In the genomic region with DNA sequence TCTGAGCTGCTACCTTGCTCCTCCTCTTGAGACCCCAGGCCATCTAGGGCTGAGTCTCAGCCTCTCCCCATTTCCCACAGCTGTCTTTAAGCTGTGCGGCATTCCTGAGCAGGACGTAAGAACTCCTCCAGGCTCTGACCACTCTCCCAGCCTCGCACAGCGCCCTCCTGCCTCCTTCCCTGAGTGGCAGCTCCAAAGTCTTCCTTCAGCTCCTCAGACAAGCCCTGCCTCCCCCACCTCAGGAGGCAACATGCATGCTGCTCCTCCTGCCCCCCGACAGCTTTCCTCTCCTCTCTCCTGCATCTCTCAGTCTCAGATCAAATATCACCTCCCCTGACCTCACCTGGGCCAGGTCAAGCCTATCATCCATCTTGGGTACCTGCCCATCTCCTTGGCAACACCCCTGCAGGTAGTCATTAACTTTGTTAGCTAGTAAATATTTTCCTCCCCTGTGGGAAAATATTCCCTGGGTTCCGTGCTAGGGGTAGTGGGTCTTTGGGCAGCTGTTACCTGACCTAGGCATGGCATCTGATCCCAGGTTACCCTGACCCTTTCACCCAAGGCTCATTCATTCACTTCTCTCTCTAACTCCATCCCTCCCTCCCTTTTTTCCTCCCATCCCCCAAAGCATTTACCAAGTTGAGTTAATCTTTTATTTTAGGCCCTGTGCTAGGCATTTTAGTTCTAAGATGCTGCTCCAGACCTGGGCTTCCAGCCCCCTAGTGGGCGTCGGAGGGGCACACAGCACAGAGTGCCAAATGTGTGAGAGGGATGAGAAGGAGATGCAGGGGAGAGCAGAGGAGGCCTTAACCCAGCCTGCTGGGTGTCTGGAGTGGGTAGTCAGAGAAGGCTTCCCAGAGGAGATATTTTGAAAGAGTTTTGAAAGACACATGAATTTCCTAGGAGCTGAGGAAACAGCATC, we compare ENCODE assay signal across 11 cellular contexts.
A peak's percentile ranks its signal among the peaks of the same experiment; 100 is the strongest.
DNase-seq lines count a peak whose midpoint lies in the region; ATAC-seq, FAIRE-seq and TF ChIP-seq lines count a peak whose summit lies in the region.
"Had no signal": no experiment of that assay in that cellular context is flagged by ENCODE, and none has a peak within 500 bp of the region (broad histone marks: within the 10 kb centered on the region; RNA-seq: fewer than 3 reads in every experiment).

No MANE protein-coding gene starts in this region.

- H3K4me1 ChIP-seq in astrocyte (ENCODE audit: insufficient read depth, low read length): no peaks in the 10 kb centered on the region
- no peaks in the 10 kb centered on the region for H3K4me1 ChIP-seq in HepG2 (ENCODE audit: insufficient read depth, low read length)
- H3K4me1 ChIP-seq: heart left ventricle, tibial artery had no signal

- TF ChIP-seq POLR2A in HepG2 (IDR thresholded peaks at IDR 0.05; ENCODE audit: insufficient read depth in 1 of 2, low read depth in 2 of 2, low read length in 2 of 2): no peak

- in situ Hi-C loops in HepG2 (cut with HindIII; ENCODE audit: extremely low pct_ligation_motif_present, low pct_unique_long_range_greater_than_20kb): no loop called here

- H3K4me3 ChIP-seq in GM12875 (ENCODE audit: low read depth, low read length): no peak overlapping the region
- no peak overlapping the region for H3K4me3 ChIP-seq in astrocyte (ENCODE audit: insufficient read depth, low read depth, low read length)
- H3K4me3 ChIP-seq in HepG2 (replicated peaks in 1 of 3; ENCODE audit: insufficient read depth in 1 of 3, low read depth in 2 of 3, low read length in 3 of 3): no peak overlapping the region
- H3K4me3 ChIP-seq: heart left ventricle, tibial artery had no signal

- TF ChIP-seq CTCF in GM12875 (IDR thresholded peaks at IDR 0.05; ENCODE audit: borderline replicate concordance, insufficient read depth, low read depth, low read length) (peak; percentile 51; the same call in 1 of the 2 replicates), astrocyte (IDR thresholded peaks at IDR 0.05; ENCODE audit: insufficient read depth, low read depth, low read length) (peak; percentile 54), HepG2 (CRISPR knock-in tag; IDR thresholded peaks at IDR 0.05) (peak; percentile 52)

- TF ChIP-seq RAD21 in HepG2 (CRISPR knock-in tag; IDR thresholded peaks at IDR 0.05): no peak

- no peaks in the 10 kb centered on the region for H3K79me2 ChIP-seq in astrocyte (ENCODE audit: insufficient read depth, low read length)
- H3K79me2 ChIP-seq in HepG2 (ENCODE audit: insufficient read depth, low read length): no peaks in the 10 kb centered on the region

- CTCF ChIA-PET in HepG2 (lab: Yijun Ruan, JAX; ENCODE audit: low intra/inter-chr PET ratio, low total read pairs): no interaction called here

- peak; percentile 25 for DNase-seq in DMS153 (lab: John Stamatoyannopoulos, UW)
- no peak for DNase-seq in DMS153 treated with DMSO at 0.1 percent for 48 hours (lab: John Stamatoyannopoulos, UW; ENCODE audit: unreplicated experiment)
- no peak for DNase-seq in astrocyte (ENCODE audit: low read depth)
- no peak for DNase-seq in HepG2 (ENCODE audit: low spot score)
- no peak for DNase-seq in NCI-H2107 (lab: John Stamatoyannopoulos, UW)

- H3K27ac Mint-ChIP-seq in astrocyte (ENCODE audit: unreplicated experiment): no peak overlapping the region

- H2AFZ ChIP-seq in astrocyte (ENCODE audit: low read depth, low read length) (no peak overlapping the region), HepG2 (ENCODE audit: low read length) (no peak overlapping the region)

- ATAC-seq in HepG2: peak; percentile 73
- ATAC-seq in GM21786 (IDR thresholded peaks at IDR 0.05; ENCODE audit: unreplicated experiment): no peak
- no peak for ATAC-seq in HG02885 (IDR thresholded peaks at IDR 0.05; ENCODE audit: poor library complexity, unreplicated experiment)
- ATAC-seq: heart left ventricle had no signal

- peak overlapping the region; percentile 21 for H3K4me3 Mint-ChIP-seq in astrocyte (ENCODE audit: unreplicated experiment)

- H3K4me2 ChIP-seq in astrocyte (ENCODE audit: low read length) (no peak overlapping the region), HepG2 (ENCODE audit: low read depth, low read length) (no peak overlapping the region)

- POLR2A ChIA-PET in HepG2 (lab: Yijun Ruan, JAX): no interaction called here

- H3K36me3 Mint-ChIP-seq in astrocyte (ENCODE audit: low read depth, unreplicated experiment): no peaks in the 10 kb centered on the region

- TF ChIP-seq EP300 in HepG2 (IDR thresholded peaks at IDR 0.05; ENCODE audit: low read depth in 2 of 2, low read length in 2 of 2) (no peak), HepG2 (CRISPR knock-in tag; IDR thresholded peaks at IDR 0.05; ENCODE audit: borderline replicate concordance) (no peak)

- H3K36me3 ChIP-seq in astrocyte (ENCODE audit: insufficient read depth, low read length) (no peaks in the 10 kb centered on the region), HepG2 (replicated peaks in 1 of 2; ENCODE audit: control insufficient read depth in 1 of 2, insufficient read depth in 2 of 2, low read length in 2 of 2) (no peaks in the 10 kb centered on the region)
- H3K36me3 ChIP-seq: heart left ventricle, tibial artery had no signal

- H3K9me3 ChIP-seq in astrocyte (ENCODE audit: insufficient read depth, low read depth, low read length) (no peaks in the 10 kb centered on the region), HepG2 (ENCODE audit: low read length) (peaks cover 5% of the 10 kb centered on the region; the same call in 1 of the 2 replicates)

- no peak overlapping the region for H3K9ac ChIP-seq in astrocyte (ENCODE audit: low read length)
- H3K9ac ChIP-seq in HepG2 (ENCODE audit: insufficient read depth, low read depth, low read length): no peak overlapping the region

- no peaks in the 10 kb centered on the region for H3K27me3 ChIP-seq in astrocyte (ENCODE audit: insufficient read depth, low read length)
- H3K27me3 ChIP-seq in HepG2 (ENCODE audit: control insufficient read depth in 1 of 2, insufficient read depth in 2 of 2, low read length in 2 of 2): no peaks in the 10 kb centered on the region

- 20% methylated on average over 8 of the region's 8 CpGs for WGBS in HepG2 (ENCODE audit: low lambda C conversion rate)

- intact Hi-C loops in HepG2 (cut with micrococcal nuclease; ENCODE audit: unreplicated experiment): no loop called here

- FAIRE-seq in astrocyte (lab: Jason Lieb, UNC) (no peak), HepG2 (lab: Jason Lieb, UNC) (no peak)
- FAIRE-seq: A204.1 had no signal

- no TSS peak for BruUV-seq in HepG2 (replicated peaks; lab: Mats Ljungman, UMichigan)

- peaks cover 11% of the 10 kb centered on the region for H3K9me3 Mint-ChIP-seq in astrocyte (ENCODE audit: unreplicated experiment)

- H4K20me1 ChIP-seq in astrocyte (ENCODE audit: insufficient read depth, low read length) (no peaks in the 10 kb centered on the region), HepG2 (ENCODE audit: insufficient read depth, low read length) (no peaks in the 10 kb centered on the region; the same call in 1 of the 2 replicates)

- peaks cover 24% of the 10 kb centered on the region for H3K27me3 Mint-ChIP-seq in astrocyte (ENCODE audit: low read depth, unreplicated experiment)

- H3K4me1 Mint-ChIP-seq in astrocyte (ENCODE audit: low read depth, unreplicated experiment): no peaks in the 10 kb centered on the region

- H3K27ac ChIP-seq in astrocyte (ENCODE audit: low read depth, low read length) (no peak overlapping the region), HepG2 (ENCODE audit: extremely low read length, insufficient read depth, low read length) (no peak overlapping the region)
- H3K27ac ChIP-seq: heart left ventricle, tibial artery had no signal

TF ChIP-seq in HepG2, 621 proteins besides CTCF, POLR2A, EP300 and RAD21:
- no peak for TF ChIP-seq AHR (CRISPR knock-in tag; IDR thresholded peaks at IDR 0.05)
- TF ChIP-seq NR2F2 (IDR thresholded peaks at IDR 0.05; ENCODE audit: borderline replicate concordance, low read depth): no peak
- TF ChIP-seq ISX (CRISPR knock-in tag; conservative IDR thresholded peaks at IDR 0.05): no peak
- no peak for TF ChIP-seq NRL (CRISPR knock-in tag; IDR thresholded peaks at IDR 0.05; ENCODE audit: borderline replicate concordance)
- no peak for TF ChIP-seq ZNF101 (CRISPR knock-in tag; IDR thresholded peaks at IDR 0.05; ENCODE audit: borderline replicate concordance, low read depth)
- no peak for TF ChIP-seq ZNF773 (CRISPR knock-in tag; IDR thresholded peaks at IDR 0.05; ENCODE audit: borderline replicate concordance)
- TF ChIP-seq SOX13 (IDR thresholded peaks at IDR 0.05): no peak
- TF ChIP-seq SOX13 (CRISPR knock-in tag; conservative IDR thresholded peaks at IDR 0.05 in 1 of 2, IDR thresholded peaks at IDR 0.05 in 1 of 2): no peak
- TF ChIP-seq, protein P1, sequence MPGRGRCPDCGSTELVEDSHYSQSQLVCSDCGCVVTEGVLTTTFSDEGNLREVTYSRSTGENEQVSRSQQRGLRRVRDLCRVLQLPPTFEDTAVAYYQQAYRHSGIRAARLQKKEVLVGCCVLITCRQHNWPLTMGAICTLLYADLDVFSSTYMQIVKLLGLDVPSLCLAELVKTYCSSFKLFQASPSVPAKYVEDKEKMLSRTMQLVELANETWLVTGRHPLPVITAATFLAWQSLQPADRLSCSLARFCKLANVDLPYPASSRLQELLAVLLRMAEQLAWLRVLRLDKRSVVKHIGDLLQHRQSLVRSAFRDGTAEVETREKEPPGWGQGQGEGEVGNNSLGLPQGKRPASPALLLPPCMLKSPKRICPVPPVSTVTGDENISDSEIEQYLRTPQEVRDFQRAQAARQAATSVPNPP (CRISPR knock-in tag; IDR thresholded peaks at IDR 0.05): no peak
- peak; percentile 29; the same call in 1 of the 2 replicates for TF ChIP-seq STAG1 (CRISPR knock-in tag; IDR thresholded peaks at IDR 0.05)
